In the genomic region with DNA sequence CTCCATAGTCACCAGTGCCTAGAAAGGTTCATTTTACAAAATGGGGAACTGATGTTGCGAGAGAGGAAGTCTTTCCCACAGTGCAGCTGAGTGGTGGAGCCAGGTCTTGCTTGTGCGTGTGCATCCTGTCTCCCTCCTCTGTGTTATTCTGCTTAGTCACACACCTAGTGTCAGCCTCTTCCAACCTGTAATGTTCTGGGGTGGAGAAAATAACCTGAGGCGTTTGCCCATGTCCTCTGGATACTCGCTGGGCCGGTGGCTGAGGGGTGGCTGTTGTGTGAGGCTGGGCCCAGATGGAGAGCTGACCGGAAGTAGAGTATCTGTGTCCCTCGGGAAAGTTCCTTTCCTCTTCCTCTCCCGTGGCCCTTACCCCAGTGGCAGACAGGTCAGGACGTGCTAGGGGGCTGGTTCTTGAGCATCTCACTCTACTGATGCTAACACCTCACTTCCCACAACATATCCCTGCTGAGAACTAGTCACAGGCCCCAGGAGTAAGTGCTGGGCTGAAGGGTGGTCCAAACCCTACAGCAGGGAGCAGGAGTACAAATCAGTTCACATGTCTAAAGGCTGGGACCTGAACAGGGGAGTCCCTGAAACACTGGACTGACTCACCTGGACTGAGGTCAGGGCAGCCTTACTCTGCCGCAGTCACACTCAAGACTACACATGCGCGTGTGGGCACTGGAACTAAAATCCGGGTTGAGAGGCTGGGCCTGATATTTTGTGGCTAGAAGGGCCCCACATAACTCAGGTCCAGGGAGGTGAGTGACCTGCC, we compare ENCODE assay signal across 9 cellular contexts. TPM values are rescaled to one million over a fixed set of nuclear protein-coding genes. Genes with fewer than 3 reads are reported as not detected.
A peak's percentile ranks its signal among the peaks of the same experiment; 100 is the strongest.
DNase-seq lines count a peak whose midpoint lies in the region; ATAC-seq and TF ChIP-seq lines count a peak whose summit lies in the region.
"Had no signal": no experiment of that assay in that cellular context is flagged by ENCODE, and none has a peak within 500 bp of the region (broad histone marks: within the 10 kb centered on the region; RNA-seq: fewer than 3 reads in every experiment).

No MANE protein-coding gene starts in this region.

- H3K4me3 ChIP-seq in NT2/D1 (ENCODE audit: insufficient read length, low read depth): no peak overlapping the region
- peak overlapping the region; percentile 43 to 53 for H3K4me3 ChIP-seq in neutrophil (ENCODE audit: low read depth in 1 of 2, low read length in 1 of 2)
- no peak overlapping the region for H3K4me3 ChIP-seq in uterus

- DNase-seq in GM10266 (ENCODE audit: extremely low spot score): peak; percentile 55
- DNase-seq in NT2/D1 (ENCODE audit: low read depth, low spot score): no peak
- no peak for DNase-seq in central memory CD8-positive, alpha-beta T cell (ENCODE audit: low spot score in 2 of 2)
- DNase-seq in NCI-H2029 treated with DMSO at 0.1 percent for 48 hours (lab: John Stamatoyannopoulos, UW): no peak
- no peak for DNase-seq in uterus
- DNase-seq in stimulated activated naive CD4-positive, alpha-beta T cell treated with Interleukin-2 at 50 U/mL for 16 hours (lab: John Stamatoyannopoulos, UW): no peak
- no peak for DNase-seq in activated CD8-positive, alpha-beta memory T cell treated with anti-CD3 and anti-CD28 coated beads for 24 hours

- peaks cover 13% of the 10 kb centered on the region for H3K4me1 Mint-ChIP-seq in central memory CD8-positive, alpha-beta T cell

- H3K27ac ChIP-seq in neutrophil (peak overlapping the region; percentile 100), uterus (no peak overlapping the region)
- H3K27ac ChIP-seq: KMS-11 had no signal

- no peaks in the 10 kb centered on the region for H3K27me3 Mint-ChIP-seq in central memory CD8-positive, alpha-beta T cell

- no peak for TF ChIP-seq POLR2A in uterus (IDR thresholded peaks at IDR 0.05)

- peak overlapping the region; percentile 7 for H3K9ac ChIP-seq in NT2/D1 (ENCODE audit: insufficient read length, low read depth)
- H3K9ac ChIP-seq: KMS-11 had no signal

- H3K4me3 Mint-ChIP-seq in central memory CD8-positive, alpha-beta T cell: no peak overlapping the region

- no peaks in the 10 kb centered on the region for H3K27me3 ChIP-seq in NT2/D1 (ENCODE audit: insufficient read depth, insufficient read length)
- no peaks in the 10 kb centered on the region for H3K27me3 ChIP-seq in neutrophil
- H3K27me3 ChIP-seq in uterus: no peaks in the 10 kb centered on the region

- peaks cover 23% of the 10 kb centered on the region for H3K36me3 Mint-ChIP-seq in central memory CD8-positive, alpha-beta T cell (ENCODE audit: insufficient read depth)

- intact Hi-C loops in uterus (cut with DNase I; ENCODE audit: low total_unique reads): no loop called here

- H3K27ac Mint-ChIP-seq in central memory CD8-positive, alpha-beta T cell (ENCODE audit: low read depth): peak overlapping the region; percentile 54

- peaks cover 59% of the 10 kb centered on the region for H3K36me3 ChIP-seq in NT2/D1 (ENCODE audit: insufficient read depth, insufficient read length, low read length)
- peaks cover 44% of the 10 kb centered on the region for H3K36me3 ChIP-seq in neutrophil
- no peaks in the 10 kb centered on the region for H3K36me3 ChIP-seq in uterus

- no peaks in the 10 kb centered on the region for H3K9me3 ChIP-seq in NT2/D1 (ENCODE audit: insufficient read depth, low read length)
- no peaks in the 10 kb centered on the region for H3K9me3 ChIP-seq in neutrophil
- H3K9me3 ChIP-seq in uterus: no peaks in the 10 kb centered on the region

- H3K9me3 Mint-ChIP-seq in central memory CD8-positive, alpha-beta T cell: no peaks in the 10 kb centered on the region

- no peak for TF ChIP-seq CTCF in GM10266 (IDR thresholded peaks at IDR 0.05; ENCODE audit: control insufficient read depth, insufficient read depth, low read depth, missing control alignments)
- TF ChIP-seq CTCF in neutrophil (IDR thresholded peaks at IDR 0.05): peak; percentile 51
- TF ChIP-seq CTCF in uterus (IDR thresholded peaks at IDR 0.05): no peak

- no peak for ATAC-seq in central memory CD8-positive, alpha-beta T cell (replicated peaks; ENCODE audit: extremely low read depth, poor library complexity, severe bottlenecking)

- H3K4me1 ChIP-seq in NT2/D1 (ENCODE audit: insufficient read depth, insufficient read length) (peaks cover 12% of the 10 kb centered on the region), neutrophil (ENCODE audit: control insufficient read depth in 1 of 2, insufficient read depth in 1 of 2, low read depth in 1 of 2, low read length in 1 of 2) (peaks cover 48 to 50% of the 10 kb centered on the region in 2 experiments), uterus (no peaks in the 10 kb centered on the region)

RNA-seq across cellular contexts. Expression of gene MLF2, which starts 7.0 kb away (rescaled TPM):
- total RNA-seq in uterus: 100 to 1,000 TPM; 124 to 408 (median 147) TPM

RNA-seq across cellular contexts. Expression of gene PTMS, which starts 20.2 kb away (rescaled TPM):
- total RNA-seq in uterus: 100 to 1,000 TPM; 105 to 853 (median 140) TPM

RNA-seq across cellular contexts. Expression of gene COPS7A, which starts 22.1 kb away (rescaled TPM):
- 10 to 100 TPM; 35.6 to 50.3 (median 37.7) TPM for total RNA-seq in uterus

RNA-seq across cellular contexts. Expression of gene LAG3, which starts 26.4 kb away (rescaled TPM):
- total RNA-seq in uterus: 10 to 100 TPM in 1 of 4 donors, 1 to 10 TPM in 2, under 1 TPM in 1; 0.41 to 14.6 (median 4.0) TPM

RNA-seq across cellular contexts. Expression of gene CD4, which starts 43.4 kb away (rescaled TPM):
- total RNA-seq in uterus: 10 to 100 TPM in 2 of 4 donors, 1 to 10 TPM in 2; 1.0 to 24.3 (median 10.4) TPM

Comparison
In these comparisons a context has a peak if more than half of its experiments do, and no peak if none do; other contexts are left out.
1. H3K4me3 ChIP-seq: peak in neutrophil (2 of 2); none in NT2/D1 (single experiment) and uterus (0 of 2).